In the genomic region with DNA sequence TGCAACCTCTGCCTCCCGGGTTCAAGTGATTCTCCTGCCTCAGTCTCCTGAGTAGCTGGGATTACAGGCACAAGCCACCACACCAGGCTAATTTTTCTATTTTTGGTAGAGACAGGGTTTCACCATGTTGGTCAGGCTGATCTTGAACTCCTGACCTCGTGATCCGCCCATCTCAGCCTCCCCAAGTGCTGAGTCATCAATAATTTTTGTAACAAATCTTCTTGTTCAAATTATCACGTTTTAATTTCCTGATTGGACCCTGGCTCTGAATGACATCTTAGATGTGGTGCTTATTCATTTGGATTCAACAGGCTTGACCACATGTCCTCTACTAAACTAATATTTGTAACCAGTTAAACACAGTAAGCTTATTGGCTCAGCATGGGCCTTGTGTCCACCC, we compare ENCODE assay signal across 7 cellular contexts.
DNase-seq lines count a peak whose midpoint lies in the region; ATAC-seq, FAIRE-seq and TF ChIP-seq lines count a peak whose summit lies in the region.
"Not testable (repeated sequence)": the region's sequence is repeated elsewhere in the genome, so short reads cannot be mapped to it uniquely, and the experiment has no call there.

No MANE protein-coding gene starts in this region.

- not testable (repeated sequence) for H3K79me2 ChIP-seq in HepG2 (ENCODE audit: insufficient read depth, low read length)

- not testable (repeated sequence) for H2AFZ ChIP-seq in HepG2 (ENCODE audit: low read length)

- not testable (repeated sequence) for H3K4me3 ChIP-seq in adipocyte (ENCODE audit: low read length); coronary artery; HepG2 (replicated peaks in 1 of 3; ENCODE audit: insufficient read depth in 1 of 3, low read depth in 2 of 3, low read length in 3 of 3); subcutaneous abdominal adipose tissue (ENCODE audit: low read depth in 1 of 5, low read length in 5 of 5); urinary bladder (ENCODE audit: low read depth, low read length)

- TF ChIP-seq RAD21 in HepG2 (CRISPR knock-in tag; IDR thresholded peaks at IDR 0.05): not testable (repeated sequence)

- POLR2A ChIA-PET in HepG2 (lab: Yijun Ruan, JAX): not testable (repeated sequence)

- not testable (repeated sequence) for TF ChIP-seq POLR2A in HepG2 (IDR thresholded peaks at IDR 0.05; ENCODE audit: insufficient read depth in 1 of 2, low read depth in 2 of 2, low read length in 2 of 2)

- not testable (repeated sequence) for H4K20me1 ChIP-seq in HepG2 (ENCODE audit: insufficient read depth, low read length)

- not testable (repeated sequence) for H3K27me3 ChIP-seq in adipocyte (replicated peaks; ENCODE audit: control insufficient read depth, insufficient read depth, low read length); HepG2 (ENCODE audit: control insufficient read depth in 1 of 2, insufficient read depth in 2 of 2, low read length in 2 of 2); subcutaneous abdominal adipose tissue (ENCODE audit: control insufficient read depth in 5 of 5, insufficient read depth in 4 of 5, low read length in 5 of 5)

- not testable (repeated sequence) for TF ChIP-seq EP300 in HepG2 (IDR thresholded peaks at IDR 0.05; ENCODE audit: low read depth in 2 of 2, low read length in 2 of 2); HepG2 (CRISPR knock-in tag; IDR thresholded peaks at IDR 0.05; ENCODE audit: borderline replicate concordance)

- H3K9ac ChIP-seq in adipocyte (ENCODE audit: low read length): peak overlapping the region; percentile 17
- not testable (repeated sequence) for H3K9ac ChIP-seq in HepG2 (ENCODE audit: insufficient read depth, low read depth, low read length)
- H3K9ac ChIP-seq in subcutaneous abdominal adipose tissue (ENCODE audit: low read length in 5 of 5): peak overlapping the region in 2 of 5 donors; percentile 28 to 66

- intact Hi-C loops in Right ventricle myocardium superior (cut with DNase I); HepG2 (cut with micrococcal nuclease; ENCODE audit: unreplicated experiment); sciatic nerve (cut with DNase I): not testable (repeated sequence)

- not testable (repeated sequence) for H3K9me3 ChIP-seq in adipocyte (ENCODE audit: control insufficient read depth, low read length); HepG2 (ENCODE audit: low read length)
- H3K9me3 ChIP-seq in subcutaneous abdominal adipose tissue (ENCODE audit: control insufficient read depth in 5 of 5, low read length in 5 of 5): peaks cover 2 to 17% (median 13%) of the 10 kb centered on the region in 5 donors

- H3K27ac ChIP-seq in coronary artery (peak overlapping the region; percentile 72 to 82), subcutaneous abdominal adipose tissue (ENCODE audit: low read depth, low read length) (peak overlapping the region; percentile 83), urinary bladder (ENCODE audit: low read depth) (peak overlapping the region; percentile 38)
- H3K27ac ChIP-seq in HepG2 (ENCODE audit: extremely low read length, insufficient read depth, low read length): not testable (repeated sequence)

- CTCF ChIA-PET in HepG2 (lab: Yijun Ruan, JAX; ENCODE audit: low intra/inter-chr PET ratio, low total read pairs): not testable (repeated sequence)

- H3K36me3 ChIP-seq in adipocyte (ENCODE audit: control insufficient read depth, insufficient read depth, low read length, severe bottlenecking); HepG2 (replicated peaks in 1 of 2; ENCODE audit: control insufficient read depth in 1 of 2, insufficient read depth in 2 of 2, low read length in 2 of 2); subcutaneous abdominal adipose tissue (ENCODE audit: control insufficient read depth in 5 of 5, insufficient read depth in 5 of 5, low read length in 5 of 5); urinary bladder (ENCODE audit: insufficient read depth): not testable (repeated sequence)

- TF ChIP-seq CTCF in coronary artery (IDR thresholded peaks at IDR 0.05); HepG2 (CRISPR knock-in tag; IDR thresholded peaks at IDR 0.05): not testable (repeated sequence)

- H3K4me2 ChIP-seq in HepG2 (ENCODE audit: low read depth, low read length): not testable (repeated sequence)

- 56% methylated on average over 4 of the region's 4 CpGs for WGBS in HepG2 (ENCODE audit: low lambda C conversion rate)
- WGBS in urinary bladder: 88% methylated on average over 4 of the region's 4 CpGs

- in situ Hi-C loops in HepG2 (cut with HindIII; ENCODE audit: extremely low pct_ligation_motif_present, low pct_unique_long_range_greater_than_20kb): not testable (repeated sequence)

- H3K4me1 ChIP-seq in adipocyte (ENCODE audit: control insufficient read depth, insufficient read depth, low read length): peaks cover 50% of the 10 kb centered on the region
- H3K4me1 ChIP-seq in HepG2 (ENCODE audit: insufficient read depth, low read length); urinary bladder (ENCODE audit: insufficient read depth): not testable (repeated sequence)
- peaks cover 0 to 37% (median 20%) of the 10 kb centered on the region in 5 donors for H3K4me1 ChIP-seq in subcutaneous abdominal adipose tissue (ENCODE audit: control insufficient read depth in 5 of 5, insufficient read depth in 5 of 5, low read length in 5 of 5)

- FAIRE-seq in HepG2 (lab: Jason Lieb, UNC): not testable (repeated sequence)

- not testable (repeated sequence) for BruUV-seq in HepG2 (replicated peaks; lab: Mats Ljungman, UMichigan)

- ATAC-seq in Right ventricle myocardium superior (ENCODE audit: poor library complexity) (peak; percentile 1), sciatic nerve (peak; percentile 4)
- not testable (repeated sequence) for ATAC-seq in HepG2

- DNase-seq in adipocyte (ENCODE audit: low read depth); coronary artery (ENCODE audit: low spot score); Right ventricle myocardium superior; HepG2 (ENCODE audit: low spot score); sciatic nerve (ENCODE audit: low spot score): not testable (repeated sequence)

TF ChIP-seq in HepG2, 621 proteins besides CTCF, POLR2A, EP300 and RAD21:
- TF ChIP-seq MAFK (conservative IDR thresholded peaks at IDR 0.05 in 1 of 2, IDR thresholded peaks at IDR 0.05 in 1 of 2; ENCODE audit: low read length in 2 of 2): peak; percentile 93 to 96
- peak; percentile 96 for TF ChIP-seq MAFF (IDR thresholded peaks at IDR 0.05; ENCODE audit: low read depth, low read length)
- peak; percentile 48; the same call in 1 of the 2 replicates for TF ChIP-seq MAFG (CRISPR knock-in tag; IDR thresholded peaks at IDR 0.05)
